27 cellular contexts compared by ENCODE assay signal in genomic region chr2:102999958-103000357, GRCh38.
"Had no signal": no experiment of that assay in that cellular context is flagged by ENCODE, and none has a peak within 500 bp of the region (broad histone marks: within the 10 kb centered on the region; RNA-seq: fewer than 3 reads in every experiment).

No MANE protein-coding gene starts in this region.

- H3K4me1 ChIP-seq: Peyer's patch, SJSA1 had no signal

- H3K4me3 ChIP-seq: cardiac muscle cell, MG63, Peyer's patch, SJSA1 had no signal

- H3K27ac ChIP-seq: brain microvascular endothelial cell, cardiac muscle cell, Peyer's patch, SJSA1 had no signal

- H3K27me3 ChIP-seq: brain microvascular endothelial cell, cardiac muscle cell, MG63, Peyer's patch, SJSA1 had no signal

- H3K36me3 ChIP-seq: brain microvascular endothelial cell, cardiac muscle cell, MG63, Peyer's patch, SJSA1 had no signal

- ATAC-seq: activated T-cell treated with anti-CD3 and anti-CD28 coated beads, Interleukin-2, amount 50 U/mL, for 4 hours; activated T-helper 17 cell treated with anti-CD3 and anti-CD28 coated beads, Interleukin-2, amount 50 U/mL, for 72 hours; SK-N-SH treated with all-trans-retinoic acid at 6 μM for 48 hours; T-helper 17 cell; WTC11 had no signal

- DNase-seq: activated CD4-positive, alpha-beta memory T cell treated with anti-CD3 and anti-CD28 coated beads for 36 hours; activated CD4-positive, alpha-beta T cell treated with anti-CD3 and anti-CD28 coated beads for 48 hours; activated CD4-positive, CD25-positive, alpha-beta regulatory T cell treated with anti-CD3 and anti-CD28 coated beads, Interleukin-2, amount 50 U/mL, for 72 hours; activated CD8-positive, alpha-beta memory T cell treated with anti-CD3 and anti-CD28 coated beads for 24 hours; activated gamma-delta T cell; activated naive CD4-positive, alpha-beta T cell treated with anti-CD3 and anti-CD28 coated beads for 36 hours; activated T-cell treated with anti-CD3 and anti-CD28 coated beads, Interleukin-2, amount 50 U/mL, for 4 hours; amygdala; brain microvascular endothelial cell; MG63; NCI-H1105; NCI-H1436; NCI-H187; NCI-H2081 treated with DMSO at 0.1 percent for 48 hours; NCI-H446 treated with DMSO at 0.1 percent for 48 hours; NCI-H524 treated with DMSO at 0.1 percent for 48 hours; NCI-H774; OCI-M1; Peyer's patch; SHP77; T-helper 17 cell; T-helper 9 cell had no signal
